In the genomic region with DNA sequence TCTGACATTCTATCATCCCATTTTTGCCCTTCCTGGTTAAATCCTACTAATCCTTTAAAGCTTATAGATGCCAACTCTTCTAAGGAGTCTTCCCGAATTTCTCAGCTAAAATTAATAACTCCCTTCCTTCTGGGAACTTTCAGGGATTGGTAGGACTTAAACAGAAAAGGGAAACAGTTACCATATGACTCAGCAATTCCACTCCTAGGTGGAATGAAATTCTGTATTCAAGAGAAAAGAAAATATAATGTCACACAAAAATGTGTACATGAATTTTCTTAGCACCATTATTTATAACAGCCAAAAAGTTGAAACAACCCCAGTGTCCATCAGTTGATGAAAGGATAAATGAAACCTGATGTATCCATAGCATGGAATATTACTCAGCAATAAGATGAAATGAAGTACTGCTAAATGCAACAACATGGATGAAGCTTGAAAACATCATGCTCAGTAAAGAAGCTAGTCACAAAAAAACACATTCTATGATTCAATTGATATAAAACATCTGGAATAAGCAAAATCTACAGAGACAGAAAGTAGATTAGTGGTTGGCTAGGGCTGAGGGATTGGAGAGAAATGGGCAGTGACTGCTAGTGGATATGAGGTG, we compare ENCODE assay signal across 27 cellular contexts. TPM values are rescaled to one million over a fixed set of nuclear protein-coding genes. Genes with fewer than 3 reads are reported as not detected.
DNase-seq lines count a peak whose midpoint lies in the region; ATAC-seq, FAIRE-seq and TF ChIP-seq lines count a peak whose summit lies in the region.
"Had no signal": no experiment of that assay in that cellular context is flagged by ENCODE, and none has a peak within 500 bp of the region (broad histone marks: within the 10 kb centered on the region; RNA-seq: fewer than 3 reads in every experiment).

No MANE protein-coding gene starts in this region.

- POLR2A ChIA-PET in A549 (lab: Yijun Ruan, JAX) = no interaction called here

- no peak for TF ChIP-seq RAD21 in A549 (conservative IDR thresholded peaks at IDR 0.05 in 1 of 2, IDR thresholded peaks at IDR 0.05 in 1 of 2)

- ATAC-seq in A549 (no peak), GM21576 (IDR thresholded peaks at IDR 0.05; ENCODE audit: unreplicated experiment) (no peak), GM19395 (IDR thresholded peaks at IDR 0.05; ENCODE audit: unreplicated experiment) (no peak)
- ATAC-seq: GM23338, Right ventricle myocardium inferior had no signal

- no peak for FAIRE-seq in A549 (lab: Jason Lieb, UNC)

- H3K4me3 Mint-ChIP-seq in nephron progenitor cell = no peak overlapping the region
- H3K4me3 Mint-ChIP-seq: CD4-positive, alpha-beta memory T cell; GM23338; type B pancreatic cell had no signal

- no peak for TF ChIP-seq EP300 in A549 (IDR thresholded peaks at IDR 0.05)

- peaks cover 3% of the 10 kb centered on the region; the same call in 1 of the 3 replicates for H3K9me3 ChIP-seq in A549

- H3K9me3 Mint-ChIP-seq in nephron progenitor cell = peaks cover 30% of the 10 kb centered on the region

- H3K27ac ChIP-seq in A549 = peak overlapping the region in 1 of 2 experiments; percentile 26; a peak in 1 of 6 replicates
- H3K27ac ChIP-seq: dorsolateral prefrontal cortex, epithelial cell of prostate had no signal

- no peak overlapping the region for H3K4me3 ChIP-seq in A549
- H3K4me3 ChIP-seq in fibroblast of pulmonary artery (replicated peaks; ENCODE audit: low read depth, low read length) = no peak overlapping the region
- H3K4me3 ChIP-seq: dorsolateral prefrontal cortex, GM23338, spleen had no signal

- DNase-seq in A549 (ENCODE audit: low read depth in 1 of 2, low spot score in 1 of 2) = no peak
- peak; percentile 22 for DNase-seq in GM03348 (ENCODE audit: low spot score)
- peak; percentile 23 for DNase-seq in amniotic epithelial cell (ENCODE audit: low read depth)
- DNase-seq in fibroblast of pulmonary artery (ENCODE audit: low read depth) = peak; percentile 28
- DNase-seq in nephron progenitor cell = no peak
- DNase-seq in HUDEP-2 (lab: John Stamatoyannopoulos, UW; ENCODE audit: unreplicated experiment in 76 of 76) = no peak
- DNase-seq: activated naive CD4-positive, alpha-beta T cell; activated T-cell treated with anti-CD3 and anti-CD28 coated beads, Interleukin-2, amount 50 U/mL, for 1 hour; caudate nucleus; CD4-positive, alpha-beta memory T cell; DMS153; dorsolateral prefrontal cortex; GDM1; NCI-H2081; NCI-H82; occipital lobe; OCI-M1; retina; spleen; stimulated activated CD4-positive, alpha-beta T cell treated with anti-CD3 and anti-CD28 coated beads, Interleukin-4, amount 100 ng/mL, for 4 hours; SW 1271 had no signal

- no peak for TF ChIP-seq POLR2A in A549 (IDR thresholded peaks at IDR 0.05; ENCODE audit: low read length)

- no peak overlapping the region for H3K27ac Mint-ChIP-seq in nephron progenitor cell
- H3K27ac Mint-ChIP-seq: GM23338, type B pancreatic cell had no signal

- 50% methylated on average over 1 of the region's 1 CpG for WGBS in A549 (ENCODE audit: missing lambda C conversion rate)

- no peaks in the 10 kb centered on the region for H3K4me1 Mint-ChIP-seq in nephron progenitor cell
- H3K4me1 Mint-ChIP-seq: GM23338 had no signal

- H3K36me3 Mint-ChIP-seq in nephron progenitor cell (ENCODE audit: low read depth) = peaks cover 23% of the 10 kb centered on the region

- TF ChIP-seq CTCF in A549 (IDR thresholded peaks at IDR 0.05) = no peak
- no peak for TF ChIP-seq CTCF in fibroblast of pulmonary artery (IDR thresholded peaks at IDR 0.05; ENCODE audit: low read length, missing control alignments)
- TF ChIP-seq CTCF in nephron progenitor cell (IDR thresholded peaks at IDR 0.05) = no peak

- H3K4me1 ChIP-seq in A549 = 0 out of 3 replicates have a peak, but pooled peaks cover 6% of the 10 kb centered on the region

- H3K4me2 ChIP-seq in A549 = no peak overlapping the region
- H3K4me2 ChIP-seq: GM23338 had no signal

- CTCF ChIA-PET in A549 (lab: Yijun Ruan, JAX) = no interaction called here

- H3K27me3 Mint-ChIP-seq in nephron progenitor cell (ENCODE audit: low read depth, poor library complexity) = no peaks in the 10 kb centered on the region
- H3K27me3 Mint-ChIP-seq: CD4-positive, alpha-beta memory T cell; type B pancreatic cell had no signal

TF ChIP-seq in A549, 52 proteins besides CTCF, POLR2A, EP300 and RAD21:
- TF ChIP-seq, protein P1, sequence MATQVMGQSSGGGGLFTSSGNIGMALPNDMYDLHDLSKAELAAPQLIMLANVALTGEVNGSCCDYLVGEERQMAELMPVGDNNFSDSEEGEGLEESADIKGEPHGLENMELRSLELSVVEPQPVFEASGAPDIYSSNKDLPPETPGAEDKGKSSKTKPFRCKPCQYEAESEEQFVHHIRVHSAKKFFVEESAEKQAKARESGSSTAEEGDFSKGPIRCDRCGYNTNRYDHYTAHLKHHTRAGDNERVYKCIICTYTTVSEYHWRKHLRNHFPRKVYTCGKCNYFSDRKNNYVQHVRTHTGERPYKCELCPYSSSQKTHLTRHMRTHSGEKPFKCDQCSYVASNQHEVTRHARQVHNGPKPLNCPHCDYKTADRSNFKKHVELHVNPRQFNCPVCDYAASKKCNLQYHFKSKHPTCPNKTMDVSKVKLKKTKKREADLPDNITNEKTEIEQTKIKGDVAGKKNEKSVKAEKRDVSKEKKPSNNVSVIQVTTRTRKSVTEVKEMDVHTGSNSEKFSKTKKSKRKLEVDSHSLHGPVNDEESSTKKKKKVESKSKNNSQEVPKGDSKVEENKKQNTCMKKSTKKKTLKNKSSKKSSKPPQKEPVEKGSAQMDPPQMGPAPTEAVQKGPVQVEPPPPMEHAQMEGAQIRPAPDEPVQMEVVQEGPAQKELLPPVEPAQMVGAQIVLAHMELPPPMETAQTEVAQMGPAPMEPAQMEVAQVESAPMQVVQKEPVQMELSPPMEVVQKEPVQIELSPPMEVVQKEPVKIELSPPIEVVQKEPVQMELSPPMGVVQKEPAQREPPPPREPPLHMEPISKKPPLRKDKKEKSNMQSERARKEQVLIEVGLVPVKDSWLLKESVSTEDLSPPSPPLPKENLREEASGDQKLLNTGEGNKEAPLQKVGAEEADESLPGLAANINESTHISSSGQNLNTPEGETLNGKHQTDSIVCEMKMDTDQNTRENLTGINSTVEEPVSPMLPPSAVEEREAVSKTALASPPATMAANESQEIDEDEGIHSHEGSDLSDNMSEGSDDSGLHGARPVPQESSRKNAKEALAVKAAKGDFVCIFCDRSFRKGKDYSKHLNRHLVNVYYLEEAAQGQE (IDR thresholded peaks at IDR 0.05) = no peak
- TF ChIP-seq NFE2L2 (conservative IDR thresholded peaks at IDR 0.05; ENCODE audit: low read length) (0 out of 2 replicates have a peak, but pooled peaks have one; percentile 23), MAFK (IDR thresholded peaks at IDR 0.05; ENCODE audit: partially characterized antibody) (peak; percentile 58)

RNA-seq across cellular contexts. Expression of a gene that starts 15.4 kb away (rescaled TPM):
- 7.4 and 7.9 TPM in 2 replicates for polyA plus RNA-seq in A549 (2011; rRNA removed)
- polyA plus RNA-seq in A549 (2012; cell fraction: cytosol; rRNA removed) = 1.9 and 2.2 TPM in 2 replicates
- 1.3 and 2.0 TPM in 2 replicates for polyA plus RNA-seq in A549 (2012; cell fraction: nucleus; rRNA removed)
- polyA plus RNA-seq in A549 (2017; fragmentation: RNase III; extraction: RNeasy Plus Mini Kit Qiagen cat#74134 plus additional on column Dnase treatment) = 4.9 to 5.3 TPM (median 5.2 TPM) in 3 replicates
- 5.0 and 5.1 TPM in 2 replicates for polyA minus RNA-seq in A549 (2011; rRNA and poly(A)+ RNA removed)

Comparison
In these comparisons a context has a peak if more than half of its experiments do, and no peak if none do; other contexts are left out.
1. DNase-seq: peak in GM03348 (single experiment), amniotic epithelial cell (single experiment) and fibroblast of pulmonary artery (single experiment); none in A549 (0 of 2), nephron progenitor cell (single experiment) and HUDEP-2 (0 of 76).